1 cellular context compared by ENCODE assay signal in the genomic region with DNA sequence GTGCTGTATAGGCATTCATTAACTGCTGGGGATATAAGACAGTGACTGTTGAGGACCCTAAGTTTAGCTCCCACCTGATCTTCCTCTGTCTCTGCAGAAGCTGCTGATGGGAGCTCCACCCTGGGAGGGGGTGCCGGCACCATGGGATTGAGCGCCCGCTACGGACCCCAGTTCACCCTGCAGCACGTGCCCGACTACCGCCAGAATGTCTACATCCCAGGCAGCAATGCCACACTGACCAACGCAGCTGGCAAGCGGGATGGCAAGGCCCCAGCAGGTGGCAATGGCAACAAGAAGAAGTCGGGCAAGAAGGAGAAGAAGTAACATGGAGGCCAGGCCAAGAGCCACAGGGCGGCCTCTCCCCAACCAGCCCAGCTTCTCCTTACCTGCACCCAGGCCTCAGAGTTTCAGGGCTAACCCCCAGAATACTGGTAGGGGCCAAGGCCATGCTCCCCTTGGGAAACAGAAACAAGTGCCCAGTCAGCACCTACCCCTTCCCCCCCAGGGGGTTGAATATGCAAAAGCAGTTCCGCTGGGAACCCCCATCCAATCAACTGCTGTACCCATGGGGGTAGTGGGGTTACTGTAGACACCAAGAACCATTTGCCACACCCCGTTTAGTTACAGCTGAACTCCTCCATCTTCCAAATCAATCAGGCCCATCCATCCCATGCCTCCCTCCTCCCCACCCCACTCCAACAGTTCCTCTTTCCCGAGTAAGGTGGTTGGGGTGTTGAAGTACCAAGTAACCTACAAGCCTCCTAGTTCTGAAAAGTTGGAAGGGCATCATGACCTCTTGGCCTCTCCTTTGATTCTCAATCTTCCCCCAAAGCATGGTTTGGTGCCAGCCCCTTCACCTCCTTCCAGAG.
A peak's percentile ranks its signal among the peaks of the same experiment; 100 is the strongest.
TF ChIP-seq lines count a peak whose summit lies in the region.

No MANE protein-coding gene starts in this region.

TF ChIP-seq in GM12878, 131 proteins besides CTCF, POLR2A, EP300 and RAD21 (continues in another document):
- TF ChIP-seq EZH2 (IDR thresholded peaks at IDR 0.05; ENCODE audit: borderline replicate concordance, control insufficient read depth, low read depth, low read length) (no peak), NR2F1 (conservative IDR thresholded peaks at IDR 0.05) (peak; percentile 73; the same call in 1 of the 2 replicates), JUNB (IDR thresholded peaks at IDR 0.05) (no peak), CHD4 (IDR thresholded peaks at IDR 0.05) (no peak), ZNF24 (IDR thresholded peaks at IDR 0.05) (no peak), ZNF207 (IDR thresholded peaks at IDR 0.05; ENCODE audit: borderline replicate concordance) (no peak), NR2C2 (IDR thresholded peaks at IDR 0.05; ENCODE audit: borderline replicate concordance, control insufficient read depth, insufficient read length, low read depth) (no peak), FOS (IDR thresholded peaks at IDR 0.05; ENCODE audit: borderline replicate concordance, extremely low read depth, insufficient read length) (no peak), RAD51 (IDR thresholded peaks at IDR 0.05) (no peak), RCOR1 (conservative IDR thresholded peaks at IDR 0.05; ENCODE audit: low read depth, low read length) (no peak), SREBF2 (IDR thresholded peaks at IDR 0.05; ENCODE audit: low read length) (no peak), PAX5 (IDR thresholded peaks at IDR 0.05; ENCODE audit: borderline replicate concordance, low read depth, low read length) (peak; percentile 48; the same call in 1 of the 2 replicates), SMAD5 (IDR thresholded peaks at IDR 0.05; ENCODE audit: low read depth) (no peak), POLR2AphosphoS2 (IDR thresholded peaks at IDR 0.05; ENCODE audit: low read depth, low read length) (0 out of 2 replicates have a peak, but pooled peaks have one; percentile 63), NBN (IDR thresholded peaks at IDR 0.05) (no peak), HDGF (IDR thresholded peaks at IDR 0.05) (no peak), DPF2 (IDR thresholded peaks at IDR 0.05) (no peak), SMAD1 (IDR thresholded peaks at IDR 0.05; ENCODE audit: low read depth, partially characterized antibody) (no peak), SUZ12 (IDR thresholded peaks at IDR 0.05; ENCODE audit: unreplicated experiment) (no peak), ATF7 (IDR thresholded peaks at IDR 0.05; ENCODE audit: low read depth) (no peak), SMARCA5 (IDR thresholded peaks at IDR 0.05) (no peak), RFX5 (IDR thresholded peaks at IDR 0.05; ENCODE audit: low read depth, low read length) (no peak), CEBPB (IDR thresholded peaks at IDR 0.05; ENCODE audit: borderline replicate concordance in 1 of 2, low read depth in 2 of 2, low read length in 2 of 2) (no peak), SP1 (IDR thresholded peaks at IDR 0.05; ENCODE audit: low read depth, low read length) (peak; percentile 36), CBX3 (IDR thresholded peaks at IDR 0.05; ENCODE audit: borderline replicate concordance, low read depth) (no peak), STAT3 (IDR thresholded peaks at IDR 0.05; ENCODE audit: low read depth, low read length) (no peak), CREM (IDR thresholded peaks at IDR 0.05; ENCODE audit: low read depth) (no peak; the same call in 1 of the 2 replicates), IKZF2 (IDR thresholded peaks at IDR 0.05) (peak; percentile 41 to 54; a peak in 3 of 4 replicates), JUND (IDR thresholded peaks at IDR 0.05; ENCODE audit: low read depth, low read length) (no peak), MTA3 (IDR thresholded peaks at IDR 0.05; ENCODE audit: borderline replicate concordance, low read length) (no peak), BRCA1 (IDR thresholded peaks at IDR 0.05; ENCODE audit: low read depth, low read length) (no peak), CHD2 (IDR thresholded peaks at IDR 0.05; ENCODE audit: borderline replicate concordance, low read depth, low read length) (no peak), RB1 (IDR thresholded peaks at IDR 0.05; ENCODE audit: borderline replicate concordance) (no peak)
- TF ChIP-seq, protein P1, sequence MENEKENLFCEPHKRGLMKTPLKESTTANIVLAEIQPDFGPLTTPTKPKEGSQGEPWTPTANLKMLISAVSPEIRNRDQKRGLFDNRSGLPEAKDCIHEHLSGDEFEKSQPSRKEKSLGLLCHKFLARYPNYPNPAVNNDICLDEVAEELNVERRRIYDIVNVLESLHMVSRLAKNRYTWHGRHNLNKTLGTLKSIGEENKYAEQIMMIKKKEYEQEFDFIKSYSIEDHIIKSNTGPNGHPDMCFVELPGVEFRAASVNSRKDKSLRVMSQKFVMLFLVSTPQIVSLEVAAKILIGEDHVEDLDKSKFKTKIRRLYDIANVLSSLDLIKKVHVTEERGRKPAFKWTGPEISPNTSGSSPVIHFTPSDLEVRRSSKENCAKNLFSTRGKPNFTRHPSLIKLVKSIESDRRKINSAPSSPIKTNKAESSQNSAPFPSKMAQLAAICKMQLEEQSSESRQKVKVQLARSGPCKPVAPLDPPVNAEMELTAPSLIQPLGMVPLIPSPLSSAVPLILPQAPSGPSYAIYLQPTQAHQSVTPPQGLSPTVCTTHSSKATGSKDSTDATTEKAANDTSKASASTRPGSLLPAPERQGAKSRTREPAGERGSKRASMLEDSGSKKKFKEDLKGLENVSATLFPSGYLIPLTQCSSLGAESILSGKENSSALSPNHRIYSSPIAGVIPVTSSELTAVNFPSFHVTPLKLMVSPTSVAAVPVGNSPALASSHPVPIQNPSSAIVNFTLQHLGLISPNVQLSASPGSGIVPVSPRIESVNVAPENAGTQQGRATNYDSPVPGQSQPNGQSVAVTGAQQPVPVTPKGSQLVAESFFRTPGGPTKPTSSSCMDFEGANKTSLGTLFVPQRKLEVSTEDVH (IDR thresholded peaks at IDR 0.05; ENCODE audit: low read depth, partially characterized antibody) = no peak
- TF ChIP-seq, protein P2, sequence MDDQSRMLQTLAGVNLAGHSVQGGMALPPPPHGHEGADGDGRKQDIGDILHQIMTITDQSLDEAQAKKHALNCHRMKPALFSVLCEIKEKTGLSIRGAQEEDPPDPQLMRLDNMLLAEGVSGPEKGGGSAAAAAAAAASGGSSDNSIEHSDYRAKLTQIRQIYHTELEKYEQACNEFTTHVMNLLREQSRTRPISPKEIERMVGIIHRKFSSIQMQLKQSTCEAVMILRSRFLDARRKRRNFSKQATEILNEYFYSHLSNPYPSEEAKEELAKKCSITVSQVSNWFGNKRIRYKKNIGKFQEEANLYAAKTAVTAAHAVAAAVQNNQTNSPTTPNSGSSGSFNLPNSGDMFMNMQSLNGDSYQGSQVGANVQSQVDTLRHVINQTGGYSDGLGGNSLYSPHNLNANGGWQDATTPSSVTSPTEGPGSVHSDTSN (IDR thresholded peaks at IDR 0.05; ENCODE audit: insufficient replicate concordance, low read depth, low read length) = no peak
- TF ChIP-seq, protein P3, sequence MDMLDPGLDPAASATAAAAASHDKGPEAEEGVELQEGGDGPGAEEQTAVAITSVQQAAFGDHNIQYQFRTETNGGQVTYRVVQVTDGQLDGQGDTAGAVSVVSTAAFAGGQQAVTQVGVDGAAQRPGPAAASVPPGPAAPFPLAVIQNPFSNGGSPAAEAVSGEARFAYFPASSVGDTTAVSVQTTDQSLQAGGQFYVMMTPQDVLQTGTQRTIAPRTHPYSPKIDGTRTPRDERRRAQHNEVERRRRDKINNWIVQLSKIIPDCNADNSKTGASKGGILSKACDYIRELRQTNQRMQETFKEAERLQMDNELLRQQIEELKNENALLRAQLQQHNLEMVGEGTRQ (IDR thresholded peaks at IDR 0.05; ENCODE audit: borderline replicate concordance, low read depth, low read length) = no peak
- TF ChIP-seq, protein P4, sequence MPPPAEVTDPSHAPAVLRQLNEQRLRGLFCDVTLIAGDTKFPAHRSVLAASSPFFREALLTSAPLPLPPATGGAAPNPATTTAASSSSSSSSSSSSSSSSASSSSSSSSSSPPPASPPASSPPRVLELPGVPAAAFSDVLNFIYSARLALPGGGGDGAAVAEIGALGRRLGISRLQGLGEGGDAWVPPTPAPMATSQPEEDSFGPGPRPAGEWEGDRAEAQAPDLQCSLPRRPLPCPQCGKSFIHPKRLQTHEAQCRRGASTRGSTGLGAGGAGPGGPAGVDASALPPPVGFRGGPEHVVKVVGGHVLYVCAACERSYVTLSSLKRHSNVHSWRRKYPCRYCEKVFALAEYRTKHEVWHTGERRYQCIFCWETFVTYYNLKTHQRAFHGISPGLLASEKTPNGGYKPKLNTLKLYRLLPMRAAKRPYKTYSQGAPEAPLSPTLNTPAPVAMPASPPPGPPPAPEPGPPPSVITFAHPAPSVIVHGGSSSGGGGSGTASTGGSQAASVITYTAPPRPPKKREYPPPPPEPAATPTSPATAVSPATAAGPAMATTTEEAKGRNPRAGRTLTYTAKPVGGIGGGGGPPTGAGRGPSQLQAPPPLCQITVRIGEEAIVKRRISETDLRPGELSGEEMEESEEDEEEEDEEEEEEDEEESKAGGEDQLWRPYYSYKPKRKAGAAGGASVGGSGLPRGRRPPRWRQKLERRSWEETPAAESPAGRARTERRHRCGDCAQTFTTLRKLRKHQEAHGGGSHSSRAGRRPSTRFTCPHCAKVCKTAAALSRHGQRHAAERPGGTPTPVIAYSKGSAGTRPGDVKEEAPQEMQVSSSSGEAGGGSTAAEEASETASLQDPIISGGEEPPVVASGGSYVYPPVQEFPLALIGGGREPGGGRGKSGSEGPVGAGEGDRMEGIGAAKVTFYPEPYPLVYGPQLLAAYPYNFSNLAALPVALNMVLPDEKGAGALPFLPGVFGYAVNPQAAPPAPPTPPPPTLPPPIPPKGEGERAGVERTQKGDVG (CRISPR knock-in tag; IDR thresholded peaks at IDR 0.05) = no peak
- TF ChIP-seq, protein P5, sequence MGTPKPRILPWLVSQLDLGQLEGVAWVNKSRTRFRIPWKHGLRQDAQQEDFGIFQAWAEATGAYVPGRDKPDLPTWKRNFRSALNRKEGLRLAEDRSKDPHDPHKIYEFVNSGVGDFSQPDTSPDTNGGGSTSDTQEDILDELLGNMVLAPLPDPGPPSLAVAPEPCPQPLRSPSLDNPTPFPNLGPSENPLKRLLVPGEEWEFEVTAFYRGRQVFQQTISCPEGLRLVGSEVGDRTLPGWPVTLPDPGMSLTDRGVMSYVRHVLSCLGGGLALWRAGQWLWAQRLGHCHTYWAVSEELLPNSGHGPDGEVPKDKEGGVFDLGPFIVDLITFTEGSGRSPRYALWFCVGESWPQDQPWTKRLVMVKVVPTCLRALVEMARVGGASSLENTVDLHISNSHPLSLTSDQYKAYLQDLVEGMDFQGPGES (IDR thresholded peaks at IDR 0.05) = no peak
- TF ChIP-seq, protein P6, sequence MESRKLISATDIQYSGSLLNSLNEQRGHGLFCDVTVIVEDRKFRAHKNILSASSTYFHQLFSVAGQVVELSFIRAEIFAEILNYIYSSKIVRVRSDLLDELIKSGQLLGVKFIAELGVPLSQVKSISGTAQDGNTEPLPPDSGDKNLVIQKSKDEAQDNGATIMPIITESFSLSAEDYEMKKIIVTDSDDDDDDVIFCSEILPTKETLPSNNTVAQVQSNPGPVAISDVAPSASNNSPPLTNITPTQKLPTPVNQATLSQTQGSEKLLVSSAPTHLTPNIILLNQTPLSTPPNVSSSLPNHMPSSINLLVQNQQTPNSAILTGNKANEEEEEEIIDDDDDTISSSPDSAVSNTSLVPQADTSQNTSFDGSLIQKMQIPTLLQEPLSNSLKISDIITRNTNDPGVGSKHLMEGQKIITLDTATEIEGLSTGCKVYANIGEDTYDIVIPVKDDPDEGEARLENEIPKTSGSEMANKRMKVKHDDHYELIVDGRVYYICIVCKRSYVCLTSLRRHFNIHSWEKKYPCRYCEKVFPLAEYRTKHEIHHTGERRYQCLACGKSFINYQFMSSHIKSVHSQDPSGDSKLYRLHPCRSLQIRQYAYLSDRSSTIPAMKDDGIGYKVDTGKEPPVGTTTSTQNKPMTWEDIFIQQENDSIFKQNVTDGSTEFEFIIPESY (IDR thresholded peaks at IDR 0.05) = no peak
- TF ChIP-seq, protein P7, sequence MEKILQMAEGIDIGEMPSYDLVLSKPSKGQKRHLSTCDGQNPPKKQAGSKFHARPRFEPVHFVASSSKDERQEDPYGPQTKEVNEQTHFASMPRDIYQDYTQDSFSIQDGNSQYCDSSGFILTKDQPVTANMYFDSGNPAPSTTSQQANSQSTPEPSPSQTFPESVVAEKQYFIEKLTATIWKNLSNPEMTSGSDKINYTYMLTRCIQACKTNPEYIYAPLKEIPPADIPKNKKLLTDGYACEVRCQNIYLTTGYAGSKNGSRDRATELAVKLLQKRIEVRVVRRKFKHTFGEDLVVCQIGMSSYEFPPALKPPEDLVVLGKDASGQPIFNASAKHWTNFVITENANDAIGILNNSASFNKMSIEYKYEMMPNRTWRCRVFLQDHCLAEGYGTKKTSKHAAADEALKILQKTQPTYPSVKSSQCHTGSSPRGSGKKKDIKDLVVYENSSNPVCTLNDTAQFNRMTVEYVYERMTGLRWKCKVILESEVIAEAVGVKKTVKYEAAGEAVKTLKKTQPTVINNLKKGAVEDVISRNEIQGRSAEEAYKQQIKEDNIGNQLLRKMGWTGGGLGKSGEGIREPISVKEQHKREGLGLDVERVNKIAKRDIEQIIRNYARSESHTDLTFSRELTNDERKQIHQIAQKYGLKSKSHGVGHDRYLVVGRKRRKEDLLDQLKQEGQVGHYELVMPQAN (conservative IDR thresholded peaks at IDR 0.05) = no peak
- TF ChIP-seq, protein P8, sequence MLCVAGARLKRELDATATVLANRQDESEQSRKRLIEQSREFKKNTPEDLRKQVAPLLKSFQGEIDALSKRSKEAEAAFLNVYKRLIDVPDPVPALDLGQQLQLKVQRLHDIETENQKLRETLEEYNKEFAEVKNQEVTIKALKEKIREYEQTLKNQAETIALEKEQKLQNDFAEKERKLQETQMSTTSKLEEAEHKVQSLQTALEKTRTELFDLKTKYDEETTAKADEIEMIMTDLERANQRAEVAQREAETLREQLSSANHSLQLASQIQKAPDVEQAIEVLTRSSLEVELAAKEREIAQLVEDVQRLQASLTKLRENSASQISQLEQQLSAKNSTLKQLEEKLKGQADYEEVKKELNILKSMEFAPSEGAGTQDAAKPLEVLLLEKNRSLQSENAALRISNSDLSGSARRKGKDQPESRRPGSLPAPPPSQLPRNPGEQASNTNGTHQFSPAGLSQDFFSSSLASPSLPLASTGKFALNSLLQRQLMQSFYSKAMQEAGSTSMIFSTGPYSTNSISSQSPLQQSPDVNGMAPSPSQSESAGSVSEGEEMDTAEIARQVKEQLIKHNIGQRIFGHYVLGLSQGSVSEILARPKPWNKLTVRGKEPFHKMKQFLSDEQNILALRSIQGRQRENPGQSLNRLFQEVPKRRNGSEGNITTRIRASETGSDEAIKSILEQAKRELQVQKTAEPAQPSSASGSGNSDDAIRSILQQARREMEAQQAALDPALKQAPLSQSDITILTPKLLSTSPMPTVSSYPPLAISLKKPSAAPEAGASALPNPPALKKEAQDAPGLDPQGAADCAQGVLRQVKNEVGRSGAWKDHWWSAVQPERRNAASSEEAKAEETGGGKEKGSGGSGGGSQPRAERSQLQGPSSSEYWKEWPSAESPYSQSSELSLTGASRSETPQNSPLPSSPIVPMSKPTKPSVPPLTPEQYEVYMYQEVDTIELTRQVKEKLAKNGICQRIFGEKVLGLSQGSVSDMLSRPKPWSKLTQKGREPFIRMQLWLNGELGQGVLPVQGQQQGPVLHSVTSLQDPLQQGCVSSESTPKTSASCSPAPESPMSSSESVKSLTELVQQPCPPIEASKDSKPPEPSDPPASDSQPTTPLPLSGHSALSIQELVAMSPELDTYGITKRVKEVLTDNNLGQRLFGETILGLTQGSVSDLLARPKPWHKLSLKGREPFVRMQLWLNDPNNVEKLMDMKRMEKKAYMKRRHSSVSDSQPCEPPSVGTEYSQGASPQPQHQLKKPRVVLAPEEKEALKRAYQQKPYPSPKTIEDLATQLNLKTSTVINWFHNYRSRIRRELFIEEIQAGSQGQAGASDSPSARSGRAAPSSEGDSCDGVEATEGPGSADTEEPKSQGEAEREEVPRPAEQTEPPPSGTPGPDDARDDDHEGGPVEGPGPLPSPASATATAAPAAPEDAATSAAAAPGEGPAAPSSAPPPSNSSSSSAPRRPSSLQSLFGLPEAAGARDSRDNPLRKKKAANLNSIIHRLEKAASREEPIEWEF (IDR thresholded peaks at IDR 0.05; ENCODE audit: insufficient replicate concordance, low read depth, low read length) = no peak
